In the genomic region with DNA sequence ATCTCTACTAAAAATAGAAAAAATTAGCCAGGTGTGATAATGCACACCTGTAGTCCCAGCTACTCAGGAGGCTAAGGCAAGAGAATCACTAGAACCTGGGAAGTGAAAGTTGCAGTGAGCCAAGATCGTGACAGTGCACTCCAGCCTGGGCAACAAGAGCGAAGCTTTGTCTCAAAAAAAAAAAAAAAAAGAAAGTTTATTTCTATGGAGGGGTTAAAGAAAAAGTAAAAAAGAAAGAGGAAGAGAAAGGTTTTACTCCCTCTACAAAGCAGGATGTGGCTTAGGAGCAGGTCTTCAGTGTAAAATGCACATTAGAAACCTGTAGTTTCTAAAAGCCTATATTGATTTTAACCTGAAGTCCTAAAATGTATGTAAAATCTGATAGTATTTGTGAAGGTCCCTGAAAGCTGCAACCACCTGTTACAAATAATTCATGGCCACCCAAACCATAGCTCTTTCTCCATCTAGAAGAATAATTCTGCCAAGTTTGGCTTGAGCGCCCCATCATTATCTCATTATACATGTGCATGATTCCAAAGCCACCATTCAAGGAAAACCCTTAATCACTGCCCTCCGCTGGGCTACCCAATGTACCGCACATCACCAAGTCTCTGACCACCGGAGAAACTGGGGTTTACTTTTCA, we compare ENCODE assay signal across 8 cellular contexts. TPM values are rescaled to one million over a fixed set of nuclear protein-coding genes. Genes with fewer than 3 reads are reported as not detected.
DNase-seq lines count a peak whose midpoint lies in the region; ATAC-seq and TF ChIP-seq lines count a peak whose summit lies in the region.

No MANE protein-coding gene starts in this region.

- H3K36me3 Mint-ChIP-seq in activated T-helper 17 cell treated with anti-CD3 and anti-CD28 coated beads, Interleukin-2, amount 50 U/mL, for 72 hours (ENCODE audit: low read depth): peaks cover 84% of the 10 kb centered on the region
- peaks cover 6 to 34% (median 8%) of the 10 kb centered on the region in 5 donors for H3K36me3 Mint-ChIP-seq in naive thymus-derived CD4-positive, alpha-beta T cell
- H3K36me3 Mint-ChIP-seq in MCF 10A (ENCODE audit: insufficient read depth, unreplicated experiment): no peaks in the 10 kb centered on the region

- no peaks in the 10 kb centered on the region for H3K9me3 Mint-ChIP-seq in activated T-helper 17 cell treated with anti-CD3 and anti-CD28 coated beads, Interleukin-2, amount 50 U/mL, for 72 hours
- peaks cover 0 to 9% (median 0%) of the 10 kb centered on the region in 11 donors for H3K9me3 Mint-ChIP-seq in naive thymus-derived CD4-positive, alpha-beta T cell
- no peaks in the 10 kb centered on the region for H3K9me3 Mint-ChIP-seq in MCF 10A (ENCODE audit: unreplicated experiment)

- peaks cover 0 to 12% (median 0%) of the 10 kb centered on the region in 3 experiments for H3K36me3 ChIP-seq in naive thymus-derived CD4-positive, alpha-beta T cell (ENCODE audit: control insufficient read depth in 2 of 3, insufficient read depth in 3 of 3, low read length in 3 of 3)
- H3K36me3 ChIP-seq in tibial artery: peaks cover 0 to 5% (median 0%) of the 10 kb centered on the region in 3 donors

- POLR2A ChIA-PET in naive thymus-derived CD4-positive, alpha-beta T cell (lab: Charles Lee): interaction anchor here (0.7 to 5.7 kb wide), 20 partner anchors 8 to 873 kb away, joined by 3 to 51 read pairs (median 5); a partner anchor contains a TSS
- POLR2A ChIA-PET in MCF 10A (lab: Yijun Ruan, JAX): interaction anchor here (0.6 to 4.8 kb wide), 7 partner anchors 11 to 655 kb away, joined by 3 to 53 read pairs (median 4); a partner anchor contains a TSS

- intact Hi-C loops in naive thymus-derived CD4-positive, alpha-beta T cell (cut with micrococcal nuclease): loop anchor here (1.0 to 10.0 kb wide), 11 partner anchors 13 to 1358 kb away; a partner anchor contains a TSS
- intact Hi-C loops in tibial artery (cut with DNase I; ENCODE audit: low total_unique reads) (loop anchor here (5.0 kb wide), 1 partner anchor 202 kb away; a partner anchor contains a TSS), MCF 10A (cut with micrococcal nuclease) (loop anchor here (5.0 kb wide), 1 partner anchor 72 kb away; no protein-coding TSS in a partner anchor)

- no peaks in the 10 kb centered on the region for H3K27me3 ChIP-seq in naive thymus-derived CD4-positive, alpha-beta T cell (ENCODE audit: control insufficient read depth in 2 of 2, insufficient read depth in 2 of 2, low read length in 2 of 2)
- no peaks in the 10 kb centered on the region for H3K27me3 ChIP-seq in tibial artery

- peaks cover 50 to 52% of the 10 kb centered on the region in 2 donors for H3K4me1 ChIP-seq in naive thymus-derived CD4-positive, alpha-beta T cell (ENCODE audit: control insufficient read depth in 2 of 2, insufficient read depth in 2 of 2, low read length in 2 of 2)
- H3K4me1 ChIP-seq in tibial artery: peaks cover 0 to 70% (median 37%) of the 10 kb centered on the region in 4 donors

- H3K4me3 ChIP-seq in GM12864 (ENCODE audit: low read depth, low read length) (peak overlapping the region; percentile 92), tibial artery (no peak overlapping the region)
- peak overlapping the region; percentile 54 for H3K4me3 ChIP-seq in naive thymus-derived CD4-positive, alpha-beta T cell (ENCODE audit: low read length)

- H3K4me3 Mint-ChIP-seq in activated T-helper 17 cell treated with anti-CD3 and anti-CD28 coated beads, Interleukin-2, amount 50 U/mL, for 72 hours: peak overlapping the region; percentile 91
- H3K4me3 Mint-ChIP-seq in naive thymus-derived CD4-positive, alpha-beta T cell: peak overlapping the region; percentile 93 to 100 (median 99)
- H3K4me3 Mint-ChIP-seq in MCF 10A (ENCODE audit: unreplicated experiment): no peak overlapping the region

- TF ChIP-seq CTCF in GM12864 (IDR thresholded peaks at IDR 0.05; ENCODE audit: low read depth, low read length, missing control alignments): no peak
- TF ChIP-seq CTCF in tibial artery (IDR thresholded peaks at IDR 0.05): no peak
- no peak for TF ChIP-seq CTCF in MCF 10A (IDR thresholded peaks at IDR 0.05; ENCODE audit: unreplicated experiment)

- no TSS peak for BruUV-seq in MCF 10A (replicated peaks; lab: Mats Ljungman, UMichigan)

- ATAC-seq in HG03159 (IDR thresholded peaks at IDR 0.05; ENCODE audit: unreplicated experiment) (peak; percentile 32), HG03520 (IDR thresholded peaks at IDR 0.05; ENCODE audit: unreplicated experiment) (no peak)
- peak; percentile 10 for ATAC-seq in activated T-helper 17 cell treated with anti-CD3 and anti-CD28 coated beads, Interleukin-2, amount 50 U/mL, for 72 hours (replicated peaks)
- no peak for ATAC-seq in naive thymus-derived CD4-positive, alpha-beta T cell

- H3K27ac ChIP-seq in naive thymus-derived CD4-positive, alpha-beta T cell (ENCODE audit: low read depth, low read length): peak overlapping the region; percentile 96
- H3K27ac ChIP-seq in tibial artery: no peak overlapping the region

- CTCF ChIA-PET in naive thymus-derived CD4-positive, alpha-beta T cell (lab: Charles Lee): interaction anchor here (0.6 to 1.7 kb wide), 13 partner anchors 9 to 1160 kb away, joined by 3 to 8 read pairs (median 4); a partner anchor contains a TSS
- CTCF ChIA-PET in MCF 10A (lab: Yijun Ruan, JAX): interaction anchor here (0.8 to 1.2 kb wide), 2 partner anchors 19 to 154 kb away, joined by 4 read pairs; no protein-coding TSS in a partner anchor

- peak overlapping the region; percentile 99 for H3K27ac Mint-ChIP-seq in activated T-helper 17 cell treated with anti-CD3 and anti-CD28 coated beads, Interleukin-2, amount 50 U/mL, for 72 hours
- peak overlapping the region; percentile 90 to 98 (median 95) for H3K27ac Mint-ChIP-seq in naive thymus-derived CD4-positive, alpha-beta T cell
- no peak overlapping the region for H3K27ac Mint-ChIP-seq in MCF 10A (ENCODE audit: low read depth, unreplicated experiment)

- no peaks in the 10 kb centered on the region for H3K27me3 Mint-ChIP-seq in activated T-helper 17 cell treated with anti-CD3 and anti-CD28 coated beads, Interleukin-2, amount 50 U/mL, for 72 hours
- H3K27me3 Mint-ChIP-seq in naive thymus-derived CD4-positive, alpha-beta T cell: peaks cover 0 to 5% (median 0%) of the 10 kb centered on the region in 5 donors
- no peaks in the 10 kb centered on the region for H3K27me3 Mint-ChIP-seq in MCF 10A (ENCODE audit: insufficient read depth, unreplicated experiment)

- no peaks in the 10 kb centered on the region for H3K9me3 ChIP-seq in naive thymus-derived CD4-positive, alpha-beta T cell (ENCODE audit: control insufficient read depth in 2 of 3, low read length in 3 of 3)
- no peaks in the 10 kb centered on the region for H3K9me3 ChIP-seq in tibial artery

- DNase-seq in GM12864 (ENCODE audit: low read depth) (peak; percentile 86), amniotic stem cell (lab: John Stamatoyannopoulos, UW) (no peak), tibial artery (no peak), MCF 10A (ENCODE audit: unreplicated experiment) (no peak)
- DNase-seq in naive thymus-derived CD4-positive, alpha-beta T cell: peak in 6 of 9 donors; percentile 40 to 66 (median 55)

- peaks cover 19% of the 10 kb centered on the region for H3K4me1 Mint-ChIP-seq in activated T-helper 17 cell treated with anti-CD3 and anti-CD28 coated beads, Interleukin-2, amount 50 U/mL, for 72 hours
- peaks cover 46 to 81% (median 64%) of the 10 kb centered on the region in 7 donors for H3K4me1 Mint-ChIP-seq in naive thymus-derived CD4-positive, alpha-beta T cell
- peaks cover 17% of the 10 kb centered on the region for H3K4me1 Mint-ChIP-seq in MCF 10A (ENCODE audit: insufficient read depth, unreplicated experiment)

RNA-seq across cellular contexts. Expression of a gene that starts 3.4 kb away (rescaled TPM):
- total RNA-seq in activated T-helper 17 cell treated with anti-CD3 and anti-CD28 coated beads, Interleukin-2, amount 50 U/mL, for 72 hours: 100 to 1,000 TPM; 173 to 492 TPM
- total RNA-seq in naive thymus-derived CD4-positive, alpha-beta T cell: 100 to 1,000 TPM; 160 to 207 (median 174) TPM
- 100 to 1,000 TPM; 138 to 160 TPM for polyA plus RNA-seq in naive thymus-derived CD4-positive, alpha-beta T cell
- total RNA-seq in MCF 10A (2022): 24.4 and 26.6 TPM in 2 replicates

RNA-seq across cellular contexts. Expression of a gene that starts 14.1 kb away (rescaled TPM):
- 10 to 100 TPM; 28.1 to 32.6 TPM for total RNA-seq in activated T-helper 17 cell treated with anti-CD3 and anti-CD28 coated beads, Interleukin-2, amount 50 U/mL, for 72 hours
- 10 to 100 TPM; 21.6 to 24.0 (median 22.8) TPM for total RNA-seq in naive thymus-derived CD4-positive, alpha-beta T cell
- polyA plus RNA-seq in naive thymus-derived CD4-positive, alpha-beta T cell: 1 to 10 TPM; 2.8 to 3.0 TPM
- total RNA-seq in MCF 10A (2022): 32.9 and 41.8 TPM in 2 replicates

Comparison
In these comparisons a context has a peak if more than half of its experiments do, and no peak if none do; other contexts are left out.
1. DNase-seq: peak in GM12864 (single experiment) and naive thymus-derived CD4-positive, alpha-beta T cell (6 of 9); none in amniotic stem cell (single experiment), tibial artery (0 of 2) and MCF 10A (single experiment).
2. H3K4me3 ChIP-seq: peak in GM12864 (single experiment) and naive thymus-derived CD4-positive, alpha-beta T cell (single experiment); none in tibial artery (0 of 2).
3. ATAC-seq: peak in HG03159 (single experiment) and activated T-helper 17 cell treated with anti-CD3 and anti-CD28 coated beads, Interleukin-2, amount 50 U/mL, for 72 hours (single experiment); none in naive thymus-derived CD4-positive, alpha-beta T cell (single experiment) and HG03520 (single experiment).